Comparison of ENCODE assay signal across 20 cellular contexts in the genomic region with DNA sequence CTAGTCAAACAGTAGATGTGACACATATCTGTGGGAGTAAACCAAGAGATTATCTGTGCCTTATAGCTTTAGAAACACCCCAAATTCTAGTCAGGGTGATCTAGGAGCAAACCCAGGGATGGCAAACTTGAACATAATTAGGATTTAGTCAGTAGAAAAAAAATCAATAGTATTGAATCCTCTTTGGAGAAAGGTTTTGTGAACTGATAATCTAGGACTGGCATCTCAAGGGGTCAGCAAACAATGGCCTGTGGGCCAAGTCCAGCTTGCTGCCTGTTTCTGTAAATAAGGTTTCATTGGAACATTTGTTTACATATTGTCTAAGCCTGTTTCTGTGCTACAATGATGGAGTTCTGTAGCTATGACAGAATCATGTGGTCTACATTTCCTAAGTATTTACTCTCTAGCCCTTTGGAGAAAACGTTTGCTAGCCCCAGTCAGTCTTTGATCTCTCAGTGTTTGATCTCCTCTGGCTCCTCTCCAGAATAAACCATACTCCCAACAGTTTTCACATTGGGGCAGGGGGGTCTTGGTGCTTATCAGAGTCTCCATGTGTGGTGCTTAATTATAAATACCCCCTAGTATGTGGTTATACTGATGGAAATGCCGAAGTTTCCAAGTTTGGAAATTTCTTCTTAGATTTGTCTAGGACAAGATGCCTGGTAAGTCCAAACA.
"Had no signal": no experiment of that assay in that cellular context is flagged by ENCODE, and none has a peak within 500 bp of the region (broad histone marks: within the 10 kb centered on the region; RNA-seq: fewer than 3 reads in every experiment).

No MANE protein-coding gene starts in this region.

- H3K36me3 ChIP-seq: thoracic aorta, vagina, WERI-Rb-1 had no signal

- H3K27me3 ChIP-seq: vagina had no signal

- DNase-seq: activated CD4-positive, alpha-beta T cell treated with anti-CD3 and anti-CD28 coated beads for 1 hour; activated CD4-positive, alpha-beta T cell treated with anti-CD3 and anti-CD28 coated beads, Interleukin-2, amount 50 U/mL, for 1 hour; activated CD8-positive, alpha-beta T cell treated with anti-CD3 and anti-CD28 coated beads, Interleukin-2, amount 10 ng/mL, durations not matched to agents 7 days and 5 days; activated gamma-delta T cell; activated naive CD4-positive, alpha-beta T cell treated with anti-CD3 and anti-CD28 coated beads, Interleukin-2, amount 50 U/mL, for 16 hours; activated naive CD8-positive, alpha-beta T cell treated with anti-CD3 and anti-CD28 coated beads, Interleukin-2, amount 50 U/mL, for 24 hours; anterior cingulate cortex; dermis blood vessel endothelial cell; effector CD8-positive, alpha-beta T cell; foreskin melanocyte; immature natural killer cell; naive thymus-derived CD4-positive, alpha-beta T cell; occipital lobe; stimulated activated CD4-positive, alpha-beta T cell treated with anti-CD3 and anti-CD28 coated beads, Interleukin-4, amount 100 ng/mL, for 24 hours; stimulated activated naive CD4-positive, alpha-beta T cell treated with Interleukin-2 at 50 U/mL for 16 hours; WERI-Rb-1 had no signal

- H3K4me3 ChIP-seq: lung, thoracic aorta, vagina had no signal

- H3K9me3 ChIP-seq: thoracic aorta, vagina had no signal

- H3K27ac ChIP-seq: thoracic aorta, vagina, WERI-Rb-1 had no signal

- ATAC-seq: activated CD8-positive, alpha-beta T cell treated with anti-CD3 and anti-CD28 coated beads, Interleukin-2, amount 10 ng/mL, durations not matched to agents 7 days and 5 days; left lobe of liver; naive thymus-derived CD4-positive, alpha-beta T cell had no signal

- H3K4me1 ChIP-seq: vagina had no signal
